3 cellular contexts compared by ENCODE assay signal in genomic region chr4:82235346-82235745, GRCh38.
"Had no signal": no experiment of that assay in that cellular context is flagged by ENCODE, and none has a peak within 500 bp of the region (broad histone marks: within the 10 kb centered on the region; RNA-seq: fewer than 3 reads in every experiment).

No MANE protein-coding gene starts in this region.

- H3K4me3 ChIP-seq: GM12878 had no signal

- ATAC-seq: GM12878 had no signal

- DNase-seq: GDM1, GF-D8 had no signal
